ENCODE assay signal across 2 cellular contexts in the genomic region with DNA sequence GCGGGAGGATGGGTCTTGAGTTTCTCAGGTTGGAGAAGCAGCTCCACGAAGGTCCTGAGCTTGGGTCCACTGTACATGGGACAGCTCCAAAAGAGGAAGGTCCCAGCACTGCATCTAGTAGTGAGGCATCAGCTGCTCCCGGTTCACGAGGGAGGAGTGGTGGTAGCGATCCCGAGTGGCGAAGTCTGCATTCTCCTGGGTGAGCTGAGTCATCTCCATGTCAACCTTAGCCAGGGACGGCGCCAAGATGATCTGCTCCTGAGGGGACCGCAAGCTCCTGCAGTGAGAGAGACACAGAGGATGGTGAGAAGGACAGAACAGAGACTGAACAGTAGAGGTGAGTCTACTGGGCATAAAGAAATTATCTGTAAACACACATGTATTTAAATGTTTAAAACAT.
TF ChIP-seq lines count a peak whose summit lies in the region.

No MANE protein-coding gene starts in this region.

TF ChIP-seq in GM12878, 131 proteins besides CTCF, POLR2A, EP300 and RAD21:
- TF ChIP-seq FOXM1 (IDR thresholded peaks at IDR 0.05; ENCODE audit: low read depth, low read length) = no peak
- no peak for TF ChIP-seq KAT2A (conservative IDR thresholded peaks at IDR 0.05; ENCODE audit: control insufficient read depth, low read depth, low read length)
- TF ChIP-seq ESRRA (IDR thresholded peaks at IDR 0.05; ENCODE audit: low read length) = no peak
- no peak for TF ChIP-seq FOS (IDR thresholded peaks at IDR 0.05; ENCODE audit: borderline replicate concordance, extremely low read depth, insufficient read length)
- TF ChIP-seq IRF4 (IDR thresholded peaks at IDR 0.05; ENCODE audit: low read depth, low read length) = no peak
- TF ChIP-seq EZH2 (IDR thresholded peaks at IDR 0.05; ENCODE audit: borderline replicate concordance, control insufficient read depth, low read depth, low read length) = no peak
- TF ChIP-seq RFX5 (IDR thresholded peaks at IDR 0.05; ENCODE audit: low read depth, low read length) = no peak
- TF ChIP-seq PAX8 (IDR thresholded peaks at IDR 0.05) = no peak
- TF ChIP-seq SMAD5 (IDR thresholded peaks at IDR 0.05; ENCODE audit: low read depth) = no peak
- TF ChIP-seq FOXK2 (IDR thresholded peaks at IDR 0.05) = no peak
- TF ChIP-seq, protein P1, sequence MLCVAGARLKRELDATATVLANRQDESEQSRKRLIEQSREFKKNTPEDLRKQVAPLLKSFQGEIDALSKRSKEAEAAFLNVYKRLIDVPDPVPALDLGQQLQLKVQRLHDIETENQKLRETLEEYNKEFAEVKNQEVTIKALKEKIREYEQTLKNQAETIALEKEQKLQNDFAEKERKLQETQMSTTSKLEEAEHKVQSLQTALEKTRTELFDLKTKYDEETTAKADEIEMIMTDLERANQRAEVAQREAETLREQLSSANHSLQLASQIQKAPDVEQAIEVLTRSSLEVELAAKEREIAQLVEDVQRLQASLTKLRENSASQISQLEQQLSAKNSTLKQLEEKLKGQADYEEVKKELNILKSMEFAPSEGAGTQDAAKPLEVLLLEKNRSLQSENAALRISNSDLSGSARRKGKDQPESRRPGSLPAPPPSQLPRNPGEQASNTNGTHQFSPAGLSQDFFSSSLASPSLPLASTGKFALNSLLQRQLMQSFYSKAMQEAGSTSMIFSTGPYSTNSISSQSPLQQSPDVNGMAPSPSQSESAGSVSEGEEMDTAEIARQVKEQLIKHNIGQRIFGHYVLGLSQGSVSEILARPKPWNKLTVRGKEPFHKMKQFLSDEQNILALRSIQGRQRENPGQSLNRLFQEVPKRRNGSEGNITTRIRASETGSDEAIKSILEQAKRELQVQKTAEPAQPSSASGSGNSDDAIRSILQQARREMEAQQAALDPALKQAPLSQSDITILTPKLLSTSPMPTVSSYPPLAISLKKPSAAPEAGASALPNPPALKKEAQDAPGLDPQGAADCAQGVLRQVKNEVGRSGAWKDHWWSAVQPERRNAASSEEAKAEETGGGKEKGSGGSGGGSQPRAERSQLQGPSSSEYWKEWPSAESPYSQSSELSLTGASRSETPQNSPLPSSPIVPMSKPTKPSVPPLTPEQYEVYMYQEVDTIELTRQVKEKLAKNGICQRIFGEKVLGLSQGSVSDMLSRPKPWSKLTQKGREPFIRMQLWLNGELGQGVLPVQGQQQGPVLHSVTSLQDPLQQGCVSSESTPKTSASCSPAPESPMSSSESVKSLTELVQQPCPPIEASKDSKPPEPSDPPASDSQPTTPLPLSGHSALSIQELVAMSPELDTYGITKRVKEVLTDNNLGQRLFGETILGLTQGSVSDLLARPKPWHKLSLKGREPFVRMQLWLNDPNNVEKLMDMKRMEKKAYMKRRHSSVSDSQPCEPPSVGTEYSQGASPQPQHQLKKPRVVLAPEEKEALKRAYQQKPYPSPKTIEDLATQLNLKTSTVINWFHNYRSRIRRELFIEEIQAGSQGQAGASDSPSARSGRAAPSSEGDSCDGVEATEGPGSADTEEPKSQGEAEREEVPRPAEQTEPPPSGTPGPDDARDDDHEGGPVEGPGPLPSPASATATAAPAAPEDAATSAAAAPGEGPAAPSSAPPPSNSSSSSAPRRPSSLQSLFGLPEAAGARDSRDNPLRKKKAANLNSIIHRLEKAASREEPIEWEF (IDR thresholded peaks at IDR 0.05; ENCODE audit: insufficient replicate concordance, low read depth, low read length) = no peak
- TF ChIP-seq BACH1 (IDR thresholded peaks at IDR 0.05; ENCODE audit: borderline replicate concordance) = no peak
- TF ChIP-seq ZNF207 (IDR thresholded peaks at IDR 0.05; ENCODE audit: borderline replicate concordance) = no peak
- TF ChIP-seq CBFB (IDR thresholded peaks at IDR 0.05; ENCODE audit: low read depth) = no peak
- TF ChIP-seq TBL1XR1 (IDR thresholded peaks at IDR 0.05; ENCODE audit: low read depth, low read length) = no peak
- TF ChIP-seq, protein P2, sequence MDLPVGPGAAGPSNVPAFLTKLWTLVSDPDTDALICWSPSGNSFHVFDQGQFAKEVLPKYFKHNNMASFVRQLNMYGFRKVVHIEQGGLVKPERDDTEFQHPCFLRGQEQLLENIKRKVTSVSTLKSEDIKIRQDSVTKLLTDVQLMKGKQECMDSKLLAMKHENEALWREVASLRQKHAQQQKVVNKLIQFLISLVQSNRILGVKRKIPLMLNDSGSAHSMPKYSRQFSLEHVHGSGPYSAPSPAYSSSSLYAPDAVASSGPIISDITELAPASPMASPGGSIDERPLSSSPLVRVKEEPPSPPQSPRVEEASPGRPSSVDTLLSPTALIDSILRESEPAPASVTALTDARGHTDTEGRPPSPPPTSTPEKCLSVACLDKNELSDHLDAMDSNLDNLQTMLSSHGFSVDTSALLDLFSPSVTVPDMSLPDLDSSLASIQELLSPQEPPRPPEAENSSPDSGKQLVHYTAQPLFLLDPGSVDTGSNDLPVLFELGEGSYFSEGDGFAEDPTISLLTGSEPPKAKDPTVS (IDR thresholded peaks at IDR 0.05; ENCODE audit: low read depth, low read length) = no peak
- TF ChIP-seq CBX3 (IDR thresholded peaks at IDR 0.05; ENCODE audit: borderline replicate concordance, low read depth) = no peak

TF ChIP-seq in HepG2, 621 proteins besides CTCF, POLR2A, EP300 and RAD21:
- TF ChIP-seq ZSCAN9 (CRISPR knock-in tag; IDR thresholded peaks at IDR 0.05; ENCODE audit: borderline replicate concordance) = no peak
- no peak for TF ChIP-seq ZNF709 (CRISPR knock-in tag; IDR thresholded peaks at IDR 0.05)
- TF ChIP-seq, protein P3, sequence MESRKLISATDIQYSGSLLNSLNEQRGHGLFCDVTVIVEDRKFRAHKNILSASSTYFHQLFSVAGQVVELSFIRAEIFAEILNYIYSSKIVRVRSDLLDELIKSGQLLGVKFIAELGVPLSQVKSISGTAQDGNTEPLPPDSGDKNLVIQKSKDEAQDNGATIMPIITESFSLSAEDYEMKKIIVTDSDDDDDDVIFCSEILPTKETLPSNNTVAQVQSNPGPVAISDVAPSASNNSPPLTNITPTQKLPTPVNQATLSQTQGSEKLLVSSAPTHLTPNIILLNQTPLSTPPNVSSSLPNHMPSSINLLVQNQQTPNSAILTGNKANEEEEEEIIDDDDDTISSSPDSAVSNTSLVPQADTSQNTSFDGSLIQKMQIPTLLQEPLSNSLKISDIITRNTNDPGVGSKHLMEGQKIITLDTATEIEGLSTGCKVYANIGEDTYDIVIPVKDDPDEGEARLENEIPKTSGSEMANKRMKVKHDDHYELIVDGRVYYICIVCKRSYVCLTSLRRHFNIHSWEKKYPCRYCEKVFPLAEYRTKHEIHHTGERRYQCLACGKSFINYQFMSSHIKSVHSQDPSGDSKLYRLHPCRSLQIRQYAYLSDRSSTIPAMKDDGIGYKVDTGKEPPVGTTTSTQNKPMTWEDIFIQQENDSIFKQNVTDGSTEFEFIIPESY (CRISPR knock-in tag; IDR thresholded peaks at IDR 0.05) = peak; percentile 6; the same call in 1 of the 2 replicates
